ENCODE assay signal across 9 cellular contexts in the genomic region with DNA sequence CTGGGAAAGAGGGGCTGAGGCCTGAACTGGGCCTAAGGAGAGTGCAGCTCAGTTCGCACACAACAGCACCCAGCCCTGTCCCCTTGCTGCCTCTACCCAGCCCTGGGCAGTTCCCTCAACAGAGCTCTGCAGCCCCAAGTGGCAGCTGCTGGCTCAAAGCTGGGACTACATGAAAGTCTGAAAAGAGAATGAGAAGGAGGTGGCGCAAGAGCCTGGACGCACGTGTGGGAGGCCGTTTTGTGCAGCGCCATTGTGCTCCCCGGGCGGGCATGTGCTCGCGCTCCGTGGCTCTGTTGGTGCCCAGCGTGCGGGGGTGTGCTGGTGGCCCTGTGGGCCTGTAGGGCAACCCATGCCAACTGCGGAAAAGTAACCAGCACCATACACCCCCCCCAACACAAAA. TPM values are rescaled to one million over a fixed set of nuclear protein-coding genes. Genes with fewer than 3 reads are reported as not detected.
DNase-seq lines count a peak whose midpoint lies in the region; ATAC-seq and TF ChIP-seq lines count a peak whose summit lies in the region.
"Had no signal": no experiment of that assay in that cellular context is flagged by ENCODE, and none has a peak within 500 bp of the region (broad histone marks: within the 10 kb centered on the region; RNA-seq: fewer than 3 reads in every experiment).

No MANE protein-coding gene starts in this region.

- H3K4me3 ChIP-seq in WERI-Rb-1 (ENCODE audit: low read depth, low read length): no peak overlapping the region
- H3K4me3 ChIP-seq in esophagus squamous epithelium: peak overlapping the region in 1 of 4 donors; percentile 7
- H3K4me3 ChIP-seq in muscle layer of duodenum (ENCODE audit: low read depth in 1 of 2, low read length in 2 of 2): peak overlapping the region in 1 of 2 donors; percentile 37
- peak overlapping the region in 2 of 4 donors; percentile 1 to 34 for H3K4me3 ChIP-seq in tibial nerve
- H3K4me3 ChIP-seq: SJCRH30 had no signal

- peak; percentile 22 to 93 for TF ChIP-seq EP300 in tibial nerve (IDR thresholded peaks at IDR 0.05)

- WGBS in esophagus squamous epithelium, 2 donors: 36 to 57% methylated on average over 4 to 14 of the region's 14 CpGs
- WGBS in tibial nerve, 2 donors: 15 to 45% methylated on average over 14 of the region's 14 CpGs

- peaks cover 37 to 68% (median 50%) of the 10 kb centered on the region in 3 donors for H3K4me1 ChIP-seq in esophagus squamous epithelium
- peaks cover 19 to 31% of the 10 kb centered on the region in 2 donors for H3K4me1 ChIP-seq in muscle layer of duodenum (ENCODE audit: control insufficient read depth in 1 of 2, insufficient read depth in 2 of 2, low read length in 2 of 2)
- peaks cover 2 to 77% (median 64%) of the 10 kb centered on the region in 4 donors for H3K4me1 ChIP-seq in tibial nerve
- H3K4me1 ChIP-seq: SJCRH30 had no signal

- peak; percentile 80 for DNase-seq in WERI-Rb-1
- DNase-seq in esophagus squamous epithelium (lab: John Stamatoyannopoulos, UW): no peak
- DNase-seq in tibial nerve (ENCODE audit: low spot score in 2 of 2): peak; percentile 38 to 49
- DNase-seq in activated naive CD4-positive, alpha-beta T cell treated with anti-CD3 and anti-CD28 coated beads, Interleukin-2, amount 50 U/mL, for 16 hours: no peak
- no peak for DNase-seq in SW480 (ENCODE audit: low spot score)
- DNase-seq: SJCRH30 had no signal

- peak; percentile 59 for TF ChIP-seq CTCF in WERI-Rb-1 (IDR thresholded peaks at IDR 0.05; ENCODE audit: low read depth, low read length)
- TF ChIP-seq CTCF in esophagus squamous epithelium (IDR thresholded peaks at IDR 0.05): peak in 1 of 6 experiments; percentile 16
- TF ChIP-seq CTCF in tibial nerve (IDR thresholded peaks at IDR 0.05): peak; percentile 9 to 54 (median 37)

- H3K27me3 ChIP-seq in WERI-Rb-1 (ENCODE audit: insufficient read depth, low read depth, severe bottlenecking) (no peaks in the 10 kb centered on the region), esophagus squamous epithelium (no peaks in the 10 kb centered on the region), muscle layer of duodenum (ENCODE audit: low read depth, low read length) (no peaks in the 10 kb centered on the region), tibial nerve (no peaks in the 10 kb centered on the region)
- H3K27me3 ChIP-seq: SJCRH30 had no signal

- no peak for ATAC-seq in HG02938 (IDR thresholded peaks at IDR 0.05; ENCODE audit: unreplicated experiment)

- H3K36me3 ChIP-seq in WERI-Rb-1: peaks cover 63% of the 10 kb centered on the region
- peaks cover 10 to 60% (median 28%) of the 10 kb centered on the region in 3 donors for H3K36me3 ChIP-seq in esophagus squamous epithelium
- H3K36me3 ChIP-seq in muscle layer of duodenum (ENCODE audit: control insufficient read depth in 1 of 2, insufficient read depth in 2 of 2, low read length in 2 of 2): peaks cover 12 to 27% of the 10 kb centered on the region in 2 donors
- peaks cover 3 to 59% (median 15%) of the 10 kb centered on the region in 3 donors for H3K36me3 ChIP-seq in tibial nerve

- TF ChIP-seq POLR2A in esophagus squamous epithelium (IDR thresholded peaks at IDR 0.05) (no peak), tibial nerve (IDR thresholded peaks at IDR 0.05) (peak in 1 of 2 donors; percentile 40)

- H3K27ac ChIP-seq in WERI-Rb-1 (peak overlapping the region; percentile 92), esophagus squamous epithelium (peak overlapping the region; percentile 82 to 97 (median 92)), muscle layer of duodenum (ENCODE audit: low read length) (peak overlapping the region; percentile 79), tibial nerve (peak overlapping the region; percentile 86 to 98 (median 92))
- H3K27ac ChIP-seq: SJCRH30 had no signal

- intact Hi-C loops in esophagus squamous epithelium (cut with DNase I): no loop called here

- H3K9me3 ChIP-seq in WERI-Rb-1 (ENCODE audit: severe bottlenecking): no peaks in the 10 kb centered on the region
- H3K9me3 ChIP-seq in esophagus squamous epithelium: no peaks in the 10 kb centered on the region
- no peaks in the 10 kb centered on the region for H3K9me3 ChIP-seq in muscle layer of duodenum (ENCODE audit: control insufficient read depth in 1 of 2, low read length in 2 of 2)
- H3K9me3 ChIP-seq in tibial nerve: no peaks in the 10 kb centered on the region
- H3K9me3 ChIP-seq: SJCRH30 had no signal

RNA-seq across cellular contexts. Expression of gene GPR37L1, which starts 10.3 kb away (rescaled TPM):
- total RNA-seq in esophagus squamous epithelium (under 1 TPM in 1 of 4 donors, not detected in 3; 0.09 TPM), tibial nerve (10 to 100 TPM; 13.8 to 26.3 (median 24.3) TPM)
- total RNA-seq: mesenteric fat pad had no signal

RNA-seq across cellular contexts. Expression of gene ARL8A, which starts 11.5 kb away (rescaled TPM):
- 10 to 100 TPM; 21.2 to 31.3 (median 23.1) TPM for total RNA-seq in esophagus squamous epithelium
- 10 to 100 TPM; 35.0 to 64.5 (median 49.3) TPM for total RNA-seq in tibial nerve

RNA-seq across cellular contexts. Expression of gene PTPN7, which starts 27.4 kb away (rescaled TPM):
- 1 to 10 TPM; 1.9 to 5.5 (median 3.1) TPM for total RNA-seq in esophagus squamous epithelium
- total RNA-seq in tibial nerve: 10 to 100 TPM in 1 of 4 donors, 1 to 10 TPM in 3; 1.2 to 13.8 (median 6.8) TPM

Comparison
In these comparisons a context has a peak if more than half of its experiments do, and no peak if none do; other contexts are left out.
1. DNase-seq: peak in WERI-Rb-1 (single experiment) and tibial nerve (2 of 2); none in esophagus squamous epithelium (single experiment), activated naive CD4-positive, alpha-beta T cell treated with anti-CD3 and anti-CD28 coated beads, Interleukin-2, amount 50 U/mL, for 16 hours (single experiment) and SW480 (single experiment).
2. RNA of gene GPR37L1, which starts 10.3 kb away (total RNA-seq): 13.8 to 26.3 TPM in tibial nerve; 0.09 TPM in esophagus squamous epithelium; every median in the first group is over 10 times any median in the second.
3. Peak in every context shown above with its lines, with median percentiles within 50 percentile points of each other: H3K27ac ChIP-seq.